ENCODE assay signal across 1 cellular context in the genomic region with DNA sequence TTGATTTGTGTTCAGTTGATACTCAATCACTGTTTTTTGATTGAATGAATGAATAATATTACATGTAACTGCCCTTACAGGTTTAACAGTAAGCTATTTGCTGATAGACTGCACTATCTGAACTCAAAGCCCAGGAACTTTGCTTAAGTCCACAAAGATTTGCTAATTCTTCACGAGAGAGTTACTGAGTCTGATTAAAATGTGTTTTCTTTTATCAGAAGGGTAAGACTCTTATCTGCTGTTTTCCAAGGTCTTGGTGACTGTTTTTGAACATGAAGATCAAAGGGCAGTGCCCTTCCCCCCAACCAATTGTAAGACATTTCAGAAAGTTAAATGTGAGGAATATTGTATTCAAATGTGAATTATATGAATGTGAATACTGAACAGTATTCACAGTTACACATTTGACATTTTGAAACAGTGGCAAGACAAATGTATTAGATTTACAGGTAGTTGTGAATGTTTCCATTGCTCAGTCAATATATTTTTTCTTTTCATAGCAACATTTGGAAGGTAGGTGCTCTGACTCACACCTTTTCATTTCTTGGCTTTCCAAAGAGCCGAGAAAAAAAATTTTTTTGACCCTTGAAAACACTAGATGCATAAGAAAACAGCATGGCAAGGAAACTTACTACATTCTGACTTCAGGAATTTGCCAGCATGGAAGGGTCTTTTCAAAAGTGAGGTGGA.
TF ChIP-seq lines count a peak whose summit lies in the region.

No MANE protein-coding gene starts in this region.

TF ChIP-seq in A549, 52 proteins besides CTCF, POLR2A, EP300 and RAD21 (continued from another document):
- TF ChIP-seq KDM5A (IDR thresholded peaks at IDR 0.05) (no peak), HDAC2 (IDR thresholded peaks at IDR 0.05) (no peak), ZC3H11A (IDR thresholded peaks at IDR 0.05) (no peak), ATOH8 (CRISPR knock-in tag; IDR thresholded peaks at IDR 0.05; ENCODE audit: low read depth) (no peak), HEYL (CRISPR knock-in tag; IDR thresholded peaks at IDR 0.05) (no peak), EHMT2 (IDR thresholded peaks at IDR 0.05; ENCODE audit: low read depth) (no peak)
